ENCODE assay signal across 8 cellular contexts in the genomic region with DNA sequence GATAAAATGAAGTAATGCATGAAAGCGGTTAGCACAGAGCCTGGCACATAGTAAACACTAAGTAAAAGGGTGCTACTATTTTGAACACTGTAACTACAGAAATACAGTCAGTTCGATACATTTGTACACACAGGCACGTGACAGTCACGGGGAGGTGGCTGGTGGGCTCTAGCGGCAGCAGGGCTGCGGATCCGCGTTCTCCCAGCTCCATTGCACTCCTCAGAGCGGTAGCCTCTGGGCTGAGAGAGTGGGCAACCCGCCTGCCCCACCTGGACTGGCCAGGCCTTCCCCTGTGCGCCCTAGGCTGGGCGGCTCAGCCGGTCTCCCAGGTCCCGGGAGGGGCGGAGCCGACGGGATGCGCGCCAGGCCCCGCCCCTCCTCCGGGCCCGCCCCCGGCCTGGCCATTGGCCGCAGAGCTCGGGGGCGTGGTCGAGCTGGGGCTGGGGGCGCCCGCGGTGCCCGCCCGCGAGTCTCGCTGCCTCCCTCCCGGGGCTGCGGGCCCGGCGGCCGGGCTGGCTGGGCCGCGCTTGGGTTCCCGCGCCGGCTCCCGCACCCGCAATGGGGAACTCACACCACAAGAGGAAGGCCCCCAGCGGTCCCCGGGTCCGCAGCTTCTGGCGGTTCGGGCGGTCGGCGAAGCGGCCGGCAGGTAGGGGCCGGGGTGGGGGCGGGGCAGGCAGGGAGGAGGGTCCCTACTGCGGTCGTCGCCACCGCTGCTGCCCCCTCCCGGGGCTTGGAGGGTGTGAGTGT. TPM values are rescaled to one million over a fixed set of nuclear protein-coding genes. Genes with fewer than 3 reads are reported as not detected.
DNase-seq lines count a peak whose midpoint lies in the region; ATAC-seq and TF ChIP-seq lines count a peak whose summit lies in the region.

No MANE protein-coding gene starts in this region.

- no peaks in the 10 kb centered on the region for H3K27me3 ChIP-seq in BE2C
- H3K27me3 ChIP-seq in kidney epithelial cell (ENCODE audit: control insufficient read depth, insufficient read depth, low read length): no peaks in the 10 kb centered on the region

- DNase-seq in BE2C: peak; percentile 85
- peak; percentile 50 for DNase-seq in NCI-H2107 (lab: John Stamatoyannopoulos, UW)
- peak; percentile 66 for DNase-seq in central memory CD4-positive, alpha-beta T cell
- DNase-seq in kidney epithelial cell (ENCODE audit: low read depth): no peak
- peak; percentile 78 for DNase-seq in stimulated activated CD4-positive, alpha-beta T cell treated with anti-CD3 and anti-CD28 coated beads, Interleukin-15, amount 100 ng/mL, for 24 hours

- H3K9me3 ChIP-seq in BE2C: no peaks in the 10 kb centered on the region

- H3K36me3 ChIP-seq in BE2C (no peaks in the 10 kb centered on the region), kidney epithelial cell (ENCODE audit: control insufficient read depth, insufficient read depth, low read length) (no peaks in the 10 kb centered on the region)

- no peaks in the 10 kb centered on the region; the same call in 1 of the 2 replicates for H3K4me1 ChIP-seq in BE2C

- H3K4me3 ChIP-seq in BE2C (ENCODE audit: low read depth, low read length) (peak overlapping the region; percentile 60), kidney epithelial cell (ENCODE audit: low read depth, low read length) (peak overlapping the region; percentile 91)

- TF ChIP-seq CTCF in BE2C (IDR thresholded peaks at IDR 0.05; ENCODE audit: low read depth, low read length): no peak
- no peak for TF ChIP-seq CTCF in kidney epithelial cell (IDR thresholded peaks at IDR 0.05; ENCODE audit: insufficient read depth, low read length, poor library complexity, severe bottlenecking)

- peak; percentile 66 for ATAC-seq in GM19467 (IDR thresholded peaks at IDR 0.05; ENCODE audit: unreplicated experiment)
- peak; percentile 77 to 78 for ATAC-seq in activated CD4-positive, CD25-positive, alpha-beta regulatory T cell treated with anti-CD3 and anti-CD28 coated beads, Interleukin-2, amount 50 U/mL, for 24 hours
- no peak for ATAC-seq in GM18520 (IDR thresholded peaks at IDR 0.05; ENCODE audit: unreplicated experiment)

RNA-seq across cellular contexts. Expression of gene SYNC, which starts 51.1 kb away (rescaled TPM):
- not detected for polyA plus RNA-seq in BE2C (2012; ENCODE audit: insufficient read depth, insufficient read length, low read depth)
- 2.7 and 3.8 TPM in 2 replicates for total RNA-seq in kidney epithelial cell
